ENCODE assay signal across 1 cellular context in the genomic region with DNA sequence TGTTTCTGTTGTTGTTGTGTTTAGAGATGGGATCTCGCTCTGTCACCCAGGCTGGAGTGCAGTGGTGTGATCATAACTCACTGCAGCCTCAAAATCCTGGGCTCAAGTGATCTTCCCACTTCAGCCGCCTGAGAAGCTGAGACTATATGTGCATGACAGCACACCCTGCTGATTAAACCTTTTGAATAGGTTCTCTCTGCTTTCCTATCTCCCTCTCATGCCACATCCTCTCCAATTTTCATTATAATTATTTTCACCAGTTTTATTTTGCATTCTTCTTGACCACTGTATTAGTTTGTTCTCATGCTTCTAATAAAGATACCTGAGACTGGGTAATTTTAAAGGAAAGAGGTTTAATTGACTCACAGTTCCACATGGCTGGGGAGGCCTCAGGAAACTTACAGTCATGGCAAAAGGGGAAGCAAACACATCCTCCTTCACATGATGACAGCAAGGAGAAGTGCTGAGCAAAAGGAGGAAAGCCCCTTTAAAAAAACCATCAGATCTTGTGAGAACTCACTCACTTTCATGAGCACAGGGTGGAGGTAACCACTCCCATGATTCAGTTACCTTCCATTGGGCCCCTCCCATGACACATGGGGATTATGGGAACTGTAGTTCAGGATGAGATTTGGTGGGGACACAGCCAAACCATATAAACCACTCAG.
TF ChIP-seq lines count a peak whose summit lies in the region.

No MANE protein-coding gene starts in this region.

TF ChIP-seq in GM12878, 131 proteins besides CTCF, POLR2A, EP300 and RAD21 (continued from another document):
- TF ChIP-seq HSF1 (IDR thresholded peaks at IDR 0.05; ENCODE audit: low read depth, low read length) (no peak), ZBED1 (IDR thresholded peaks at IDR 0.05; ENCODE audit: borderline replicate concordance) (0 out of 2 replicates have a peak, but pooled peaks have one; percentile 37)
